In genomic region chr2:10072656-10073480, GRCh38 we compare ENCODE assay signal across 1 cellular context.
TF ChIP-seq lines count a peak whose summit lies in the region.

No MANE protein-coding gene starts in this region.

TF ChIP-seq in K562, 482 proteins besides CTCF, POLR2A, EP300 and RAD21 (continued from another document and continues in another):
- TF ChIP-seq NFE2 (IDR thresholded peaks at IDR 0.05; ENCODE audit: low read depth) (no peak), POLR2AphosphoS2 (IDR thresholded peaks at IDR 0.05; ENCODE audit: low read length) (no peak), MBD2 (IDR thresholded peaks at IDR 0.05; ENCODE audit: borderline replicate concordance, low read depth) (no peak), RBFOX2 (IDR thresholded peaks at IDR 0.05; ENCODE audit: low read depth, low read length) (no peak), USF1 (CRISPR knock-in tag; IDR thresholded peaks at IDR 0.05) (no peak), ZBTB7A (IDR thresholded peaks at IDR 0.05; ENCODE audit: borderline replicate concordance, control insufficient read depth, low read depth, low read length) (0 out of 2 replicates have a peak, but pooled peaks have one; percentile 30), PTBP1 (IDR thresholded peaks at IDR 0.05; ENCODE audit: low read depth, low read length) (no peak), E4F1 (CRISPR knock-in tag; IDR thresholded peaks at IDR 0.05; ENCODE audit: borderline replicate concordance) (no peak), NCOA2 (IDR thresholded peaks at IDR 0.05; ENCODE audit: partially characterized antibody in 2 of 2) (no peak), NRF1 (conservative IDR thresholded peaks at IDR 0.05 in 1 of 2, IDR thresholded peaks at IDR 0.05 in 1 of 2) (0 out of 4 replicates have a peak, but pooled peaks of 1 of the 2 experiments have one; percentile 20), RFX5 (IDR thresholded peaks at IDR 0.05; ENCODE audit: low read depth, low read length) (no peak), GATAD2A (IDR thresholded peaks at IDR 0.05) (no peak), HNRNPH1 (optimal IDR thresholded peaks at IDR 0.05; ENCODE audit: low read depth, low read length) (no peak), ZNF184 (CRISPR knock-in tag; IDR thresholded peaks at IDR 0.05) (no peak), DMBX1 (CRISPR knock-in tag; IDR thresholded peaks at IDR 0.05; ENCODE audit: borderline replicate concordance) (no peak), CBX3 (IDR thresholded peaks at IDR 0.05; ENCODE audit: borderline replicate concordance in 1 of 2, low read length in 2 of 2) (0 out of 3 replicates have a peak, but pooled peaks of 1 of the 2 experiments have one; percentile 17), BRCA1 (IDR thresholded peaks at IDR 0.05) (no peak), BRCA1 (CRISPR knock-in tag; IDR thresholded peaks at IDR 0.05) (no peak), HOXB6 (CRISPR knock-in tag; IDR thresholded peaks at IDR 0.05; ENCODE audit: borderline replicate concordance) (no peak), MAFK (IDR thresholded peaks at IDR 0.05; ENCODE audit: low read length) (0 out of 2 replicates have a peak, but pooled peaks have one; percentile 14), DLX4 (CRISPR knock-in tag; IDR thresholded peaks at IDR 0.05) (no peak), ZBTB11 (CRISPR knock-in tag; IDR thresholded peaks at IDR 0.05) (no peak), EGR1 (conservative IDR thresholded peaks at IDR 0.05) (peak; percentile 56; the same call in 1 of the 2 replicates), RHOXF2B (CRISPR knock-in tag; conservative IDR thresholded peaks at IDR 0.05) (no peak), MYNN (IDR thresholded peaks at IDR 0.05) (peak; percentile 19; the same call in 1 of the 2 replicates), MYNN (CRISPR knock-in tag; IDR thresholded peaks at IDR 0.05) (no peak), ZNF586 (CRISPR knock-in tag; conservative IDR thresholded peaks at IDR 0.05) (no peak), ZNF785 (CRISPR knock-in tag; IDR thresholded peaks at IDR 0.05) (no peak), HCFC1 (IDR thresholded peaks at IDR 0.05; ENCODE audit: low read depth, low read length) (0 out of 2 replicates have a peak, but pooled peaks have one; percentile 30), EZH2 (IDR thresholded peaks at IDR 0.05; ENCODE audit: borderline replicate concordance, low read depth, low read length) (no peak), ZNF197 (CRISPR knock-in tag; IDR thresholded peaks at IDR 0.05; ENCODE audit: low read depth) (no peak), PURB (CRISPR knock-in tag; IDR thresholded peaks at IDR 0.05; ENCODE audit: low read depth) (no peak), ZNF766 (CRISPR knock-in tag; conservative IDR thresholded peaks at IDR 0.05) (no peak), PKNOX1 (IDR thresholded peaks at IDR 0.05) (no peak), MAFF (IDR thresholded peaks at IDR 0.05; ENCODE audit: low read length) (no peak), TBP (optimal IDR thresholded peaks at IDR 0.05; ENCODE audit: low read depth, low read length) (no peak), ZNF134 (CRISPR knock-in tag; conservative IDR thresholded peaks at IDR 0.05) (no peak), U2AF2 (optimal IDR thresholded peaks at IDR 0.05; ENCODE audit: low read depth, low read length) (no peak), NR4A1 (CRISPR knock-in tag; IDR thresholded peaks at IDR 0.05) (no peak), NR4A1 (tag; IDR thresholded peaks at IDR 0.05) (no peak)
- TF ChIP-seq, protein P1, sequence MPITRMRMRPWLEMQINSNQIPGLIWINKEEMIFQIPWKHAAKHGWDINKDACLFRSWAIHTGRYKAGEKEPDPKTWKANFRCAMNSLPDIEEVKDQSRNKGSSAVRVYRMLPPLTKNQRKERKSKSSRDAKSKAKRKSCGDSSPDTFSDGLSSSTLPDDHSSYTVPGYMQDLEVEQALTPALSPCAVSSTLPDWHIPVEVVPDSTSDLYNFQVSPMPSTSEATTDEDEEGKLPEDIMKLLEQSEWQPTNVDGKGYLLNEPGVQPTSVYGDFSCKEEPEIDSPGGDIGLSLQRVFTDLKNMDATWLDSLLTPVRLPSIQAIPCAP (CRISPR knock-in tag; IDR thresholded peaks at IDR 0.05; ENCODE audit: borderline replicate concordance) = no peak
- TF ChIP-seq, protein P2, sequence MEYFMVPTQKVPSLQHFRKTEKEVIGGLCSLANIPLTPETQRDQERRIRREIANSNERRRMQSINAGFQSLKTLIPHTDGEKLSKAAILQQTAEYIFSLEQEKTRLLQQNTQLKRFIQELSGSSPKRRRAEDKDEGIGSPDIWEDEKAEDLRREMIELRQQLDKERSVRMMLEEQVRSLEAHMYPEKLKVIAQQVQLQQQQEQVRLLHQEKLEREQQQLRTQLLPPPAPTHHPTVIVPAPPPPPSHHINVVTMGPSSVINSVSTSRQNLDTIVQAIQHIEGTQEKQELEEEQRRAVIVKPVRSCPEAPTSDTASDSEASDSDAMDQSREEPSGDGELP (CRISPR knock-in tag; IDR thresholded peaks at IDR 0.05; ENCODE audit: borderline replicate concordance) = peak; percentile 53
- TF ChIP-seq, protein P3, sequence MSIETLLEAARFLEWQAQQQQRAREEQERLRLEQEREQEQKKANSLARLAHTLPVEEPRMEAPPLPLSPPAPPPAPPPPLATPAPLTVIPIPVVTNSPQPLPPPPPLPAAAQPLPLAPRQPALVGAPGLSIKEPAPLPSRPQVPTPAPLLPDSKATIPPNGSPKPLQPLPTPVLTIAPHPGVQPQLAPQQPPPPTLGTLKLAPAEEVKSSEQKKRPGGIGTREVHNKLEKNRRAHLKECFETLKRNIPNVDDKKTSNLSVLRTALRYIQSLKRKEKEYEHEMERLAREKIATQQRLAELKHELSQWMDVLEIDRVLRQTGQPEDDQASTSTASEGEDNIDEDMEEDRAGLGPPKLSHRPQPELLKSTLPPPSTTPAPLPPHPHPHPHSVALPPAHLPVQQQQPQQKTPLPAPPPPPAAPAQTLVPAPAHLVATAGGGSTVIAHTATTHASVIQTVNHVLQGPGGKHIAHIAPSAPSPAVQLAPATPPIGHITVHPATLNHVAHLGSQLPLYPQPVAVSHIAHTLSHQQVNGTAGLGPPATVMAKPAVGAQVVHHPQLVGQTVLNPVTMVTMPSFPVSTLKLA (conservative IDR thresholded peaks at IDR 0.05) = no peak
- TF ChIP-seq, protein P4, sequence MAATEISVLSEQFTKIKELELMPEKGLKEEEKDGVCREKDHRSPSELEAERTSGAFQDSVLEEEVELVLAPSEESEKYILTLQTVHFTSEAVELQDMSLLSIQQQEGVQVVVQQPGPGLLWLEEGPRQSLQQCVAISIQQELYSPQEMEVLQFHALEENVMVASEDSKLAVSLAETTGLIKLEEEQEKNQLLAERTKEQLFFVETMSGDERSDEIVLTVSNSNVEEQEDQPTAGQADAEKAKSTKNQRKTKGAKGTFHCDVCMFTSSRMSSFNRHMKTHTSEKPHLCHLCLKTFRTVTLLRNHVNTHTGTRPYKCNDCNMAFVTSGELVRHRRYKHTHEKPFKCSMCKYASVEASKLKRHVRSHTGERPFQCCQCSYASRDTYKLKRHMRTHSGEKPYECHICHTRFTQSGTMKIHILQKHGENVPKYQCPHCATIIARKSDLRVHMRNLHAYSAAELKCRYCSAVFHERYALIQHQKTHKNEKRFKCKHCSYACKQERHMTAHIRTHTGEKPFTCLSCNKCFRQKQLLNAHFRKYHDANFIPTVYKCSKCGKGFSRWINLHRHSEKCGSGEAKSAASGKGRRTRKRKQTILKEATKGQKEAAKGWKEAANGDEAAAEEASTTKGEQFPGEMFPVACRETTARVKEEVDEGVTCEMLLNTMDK (IDR thresholded peaks at IDR 0.05; ENCODE audit: borderline replicate concordance, insufficient read depth, low read depth, low read length, poor library complexity, severe bottlenecking) = peak; percentile 23
